9 cellular contexts compared by ENCODE assay signal in genomic region chr3:48565591-48566400, GRCh38. TPM values are rescaled to one million over a fixed set of nuclear protein-coding genes. Genes with fewer than 3 reads are reported as not detected.
DNase-seq lines count a peak whose midpoint lies in the region; ATAC-seq and TF ChIP-seq lines count a peak whose summit lies in the region.
"Had no signal": no experiment of that assay in that cellular context is flagged by ENCODE, and none has a peak within 500 bp of the region (broad histone marks: within the 10 kb centered on the region; RNA-seq: fewer than 3 reads in every experiment).

No MANE protein-coding gene starts in this region.

- TF ChIP-seq CTCF in BE2C (IDR thresholded peaks at IDR 0.05; ENCODE audit: low read depth, low read length) (no peak), HL-60 (IDR thresholded peaks at IDR 0.05; ENCODE audit: insufficient read depth, low read length) (no peak), endothelial cell (IDR thresholded peaks at IDR 0.05; ENCODE audit: unreplicated experiment) (no peak)

- H3K27ac Mint-ChIP-seq in endothelial cell (ENCODE audit: unreplicated experiment) = no peak overlapping the region

- H3K4me1 ChIP-seq in BE2C = peaks cover 8% of the 10 kb centered on the region

- H3K36me3 Mint-ChIP-seq in endothelial cell (ENCODE audit: low read depth, unreplicated experiment) = no peaks in the 10 kb centered on the region

- no peaks in the 10 kb centered on the region for H3K27me3 ChIP-seq in BE2C
- H3K27me3 ChIP-seq in HL-60 (ENCODE audit: insufficient read depth, poor library complexity, severe bottlenecking) = no peaks in the 10 kb centered on the region
- H3K27me3 ChIP-seq: transverse colon had no signal

- no peaks in the 10 kb centered on the region for H3K9me3 ChIP-seq in BE2C
- H3K9me3 ChIP-seq: transverse colon had no signal

- H3K9me3 Mint-ChIP-seq in endothelial cell (ENCODE audit: unreplicated experiment) = no peaks in the 10 kb centered on the region

- peaks cover 8% of the 10 kb centered on the region for H3K4me1 Mint-ChIP-seq in endothelial cell (ENCODE audit: unreplicated experiment)

- DNase-seq in BE2C (peak; percentile 32), HL-60 (ENCODE audit: low read depth in 1 of 2, low spot score in 1 of 2) (peak; percentile 47 to 68), UCSD-AML1 (lab: John Stamatoyannopoulos, UW; ENCODE audit: unreplicated experiment) (peak; percentile 50), glomerular visceral epithelial cell (ENCODE audit: extremely low spot score) (peak; percentile 80), endothelial cell (ENCODE audit: low spot score) (no peak)
- DNase-seq in activated naive CD4-positive, alpha-beta T cell treated with Interleukin-2 at 50 U/mL for 16 hours = no peak
- DNase-seq: transverse colon had no signal

- peaks cover 18% of the 10 kb centered on the region for H3K27me3 Mint-ChIP-seq in endothelial cell (ENCODE audit: unreplicated experiment)

- no peaks in the 10 kb centered on the region for H3K36me3 ChIP-seq in BE2C
- H3K36me3 ChIP-seq: transverse colon had no signal

- H3K4me3 ChIP-seq in BE2C (ENCODE audit: low read depth, low read length) (no peak overlapping the region), HL-60 (replicated peaks; ENCODE audit: insufficient read depth, low read length) (no peak overlapping the region)
- H3K4me3 ChIP-seq: transverse colon had no signal

- no peak for ATAC-seq in GM19023 (IDR thresholded peaks at IDR 0.05; ENCODE audit: unreplicated experiment)
- no peak for ATAC-seq in HG02610 (IDR thresholded peaks at IDR 0.05; ENCODE audit: unreplicated experiment)

- H3K27ac ChIP-seq in HL-60 (replicated peaks) = no peak overlapping the region
- H3K27ac ChIP-seq: transverse colon had no signal

- H3K4me3 Mint-ChIP-seq in endothelial cell (ENCODE audit: unreplicated experiment) = no peak overlapping the region

RNA-seq across cellular contexts. Expression of gene UCN2, which starts 2.2 kb away (rescaled TPM):
- polyA plus RNA-seq in BE2C (2012; ENCODE audit: insufficient read depth, insufficient read length, low read depth) = not detected
- total RNA-seq in endothelial cell (ENCODE audit: unreplicated experiment) = 0.77 TPM
- total RNA-seq: transverse colon had no signal

RNA-seq across cellular contexts. Expression of gene PFKFB4, which starts 9.2 kb away (rescaled TPM):
- polyA plus RNA-seq in BE2C (2012; ENCODE audit: insufficient read depth, insufficient read length, low read depth) = 1.2 TPM
- total RNA-seq in endothelial cell (ENCODE audit: unreplicated experiment) = 11.5 TPM

RNA-seq across cellular contexts. Expression of gene COL7A1, which starts 29.3 kb away (rescaled TPM):
- 0.91 TPM for polyA plus RNA-seq in BE2C (2012; ENCODE audit: insufficient read depth, insufficient read length, low read depth)
- total RNA-seq in endothelial cell (ENCODE audit: unreplicated experiment) = 5.2 TPM

RNA-seq across cellular contexts. Expression of gene UQCRC1, which starts 43.6 kb away (rescaled TPM):
- polyA plus RNA-seq in BE2C (2012; ENCODE audit: insufficient read depth, insufficient read length, low read depth) = 332 TPM
- total RNA-seq in endothelial cell (ENCODE audit: unreplicated experiment) = 165 TPM

RNA-seq across cellular contexts. Expression of gene TMEM89, which starts 55.8 kb away (rescaled TPM):
- polyA plus RNA-seq in BE2C (2012; ENCODE audit: insufficient read depth, insufficient read length, low read depth) = not detected
- 0.44 TPM for total RNA-seq in endothelial cell (ENCODE audit: unreplicated experiment)

Comparison
In these comparisons a context has a peak if more than half of its experiments do, and no peak if none do; other contexts are left out.
1. DNase-seq: peak in BE2C (single experiment), HL-60 (2 of 2), UCSD-AML1 (single experiment) and glomerular visceral epithelial cell (single experiment); none in activated naive CD4-positive, alpha-beta T cell treated with Interleukin-2 at 50 U/mL for 16 hours (single experiment) and endothelial cell (single experiment).